Comparison of ENCODE assay signal across 13 cellular contexts in genomic region chr10:5563237-5563961, GRCh38. TPM values are rescaled to one million over a fixed set of nuclear protein-coding genes. Genes with fewer than 3 reads are reported as not detected.
A peak's percentile ranks its signal among the peaks of the same experiment; 100 is the strongest.
DNase-seq lines count a peak whose midpoint lies in the region; FAIRE-seq and TF ChIP-seq lines count a peak whose summit lies in the region.
"Had no signal": no experiment of that assay in that cellular context is flagged by ENCODE, and none has a peak within 500 bp of the region (broad histone marks: within the 10 kb centered on the region; RNA-seq: fewer than 3 reads in every experiment).

No MANE protein-coding gene starts in this region.

- in situ Hi-C loops in mammary epithelial cell (cut with MboI; ENCODE audit: low sequenced_read_pairs in 2 of 2): no loop called here

- H3K4me2 ChIP-seq in mammary epithelial cell (ENCODE audit: insufficient read depth, low read depth, low read length): no peak overlapping the region

- H3K9ac ChIP-seq in mammary epithelial cell (ENCODE audit: insufficient read depth, low read length): peak overlapping the region; percentile 17

- H3K27me3 ChIP-seq in mammary epithelial cell (ENCODE audit: insufficient read depth, low read length) (no peaks in the 10 kb centered on the region), A673 (replicated peaks; ENCODE audit: insufficient read depth, low read depth, low read length, poor library complexity) (no peaks in the 10 kb centered on the region)

- no peaks in the 10 kb centered on the region for H3K79me2 ChIP-seq in mammary epithelial cell (ENCODE audit: insufficient read depth, low read length)

- BruUV-seq in mammary epithelial cell (replicated peaks; lab: Mats Ljungman, UMichigan) (no TSS peak), A673 (replicated peaks; lab: Mats Ljungman, UMichigan) (no TSS peak)

- WGBS in mammary epithelial cell (ENCODE audit: low coverage, missing lambda C conversion rate): 91% methylated on average over 19 of the region's 22 CpGs

- H3K4me3 ChIP-seq in AG10803 (ENCODE audit: low read length) (no peak overlapping the region), mammary epithelial cell (replicated peaks in 1 of 3; ENCODE audit: insufficient read depth in 1 of 3, low read depth in 2 of 3, low read length in 3 of 3) (no peak overlapping the region), A673 (ENCODE audit: low read depth, low read length, poor library complexity, severe bottlenecking) (no peak overlapping the region)

- H4K20me1 ChIP-seq in mammary epithelial cell (ENCODE audit: insufficient read depth, low read length): no peaks in the 10 kb centered on the region

- H3K27ac ChIP-seq in mammary epithelial cell (ENCODE audit: insufficient read depth, low read depth, low read length): peak overlapping the region; percentile 100
- no peak overlapping the region for H3K27ac ChIP-seq in A673 (ENCODE audit: low read depth, low read length, poor library complexity, severe bottlenecking)

- H3K36me3 ChIP-seq in mammary epithelial cell (ENCODE audit: insufficient read depth, low read length) (no peaks in the 10 kb centered on the region), A673 (ENCODE audit: insufficient read depth, low read length, poor library complexity, severe bottlenecking) (no peaks in the 10 kb centered on the region)

- DNase-seq in AG10803 (ENCODE audit: low read depth) (peak; percentile 48), ELF-1 (ENCODE audit: low read depth, low spot score) (peak; percentile 83), mammary epithelial cell (no peak), urothelium cell line (ENCODE audit: low spot score) (no peak), NCI-H187 treated with DMSO at 0.1 percent for 48 hours (lab: John Stamatoyannopoulos, UW) (no peak), occipital lobe (lab: John Stamatoyannopoulos, UW) (no peak), A673 (ENCODE audit: low spot score) (no peak)
- DNase-seq: NCI-H1417, NCI-H82, SW 1271 had no signal

- intact Hi-C loops in mammary epithelial cell (cut with micrococcal nuclease): no loop called here
- intact Hi-C loops in A673 (cut with micrococcal nuclease; ENCODE audit: unreplicated experiment): no loop called here

- peaks cover 4% of the 10 kb centered on the region for H3K27me3 Mint-ChIP-seq in nephron (ENCODE audit: low read depth)
- H3K27me3 Mint-ChIP-seq: type B pancreatic cell had no signal

- dilution Hi-C loops in mammary epithelial cell (cut with HindIII; ENCODE audit: low sequenced_read_pairs): no loop called here

- no peaks in the 10 kb centered on the region for H3K9me3 ChIP-seq in mammary epithelial cell (replicated peaks; ENCODE audit: insufficient read depth, low read length)
- no peaks in the 10 kb centered on the region for H3K9me3 ChIP-seq in A673 (ENCODE audit: low read depth, low read length, poor library complexity, severe bottlenecking)

- H3K4me1 ChIP-seq in mammary epithelial cell (ENCODE audit: insufficient read depth, low read length): peaks cover 51% of the 10 kb centered on the region
- H3K4me1 ChIP-seq in A673 (ENCODE audit: insufficient read depth, low read length, poor library complexity, severe bottlenecking): peaks cover 5% of the 10 kb centered on the region

- FAIRE-seq in urothelium cell line (lab: Jason Lieb, UNC): no peak

- no peaks in the 10 kb centered on the region for H3K9me3 Mint-ChIP-seq in nephron
- H3K9me3 Mint-ChIP-seq: type B pancreatic cell had no signal

- peaks cover 65% of the 10 kb centered on the region for H3K4me1 Mint-ChIP-seq in nephron

- peak overlapping the region; percentile 20 for H2AFZ ChIP-seq in mammary epithelial cell (ENCODE audit: low read depth, low read length)

- H3K36me3 Mint-ChIP-seq in nephron (ENCODE audit: low read depth): no peaks in the 10 kb centered on the region
- H3K36me3 Mint-ChIP-seq: type B pancreatic cell had no signal

- TF ChIP-seq CTCF in AG10803 (conservative IDR thresholded peaks at IDR 0.05; ENCODE audit: low read length) (no peak), mammary epithelial cell (conservative IDR thresholded peaks at IDR 0.05 in 1 of 2, IDR thresholded peaks at IDR 0.05 in 1 of 2; ENCODE audit: extremely low read depth in 1 of 2, insufficient read depth in 1 of 2, low read depth in 1 of 2, low read length in 2 of 2) (no peak), nephron (IDR thresholded peaks at IDR 0.05; ENCODE audit: unreplicated experiment in 3 of 3) (no peak), A673 (conservative IDR thresholded peaks at IDR 0.05; ENCODE audit: low read depth, low read length) (no peak)

- peak overlapping the region in 1 of 3 experiments; percentile 37 for H3K4me3 Mint-ChIP-seq in nephron

- POLR2A ChIA-PET in A673 (lab: Charles Lee; ENCODE audit: low non-redundant PET): no interaction called here

- H3K27ac Mint-ChIP-seq in nephron: peak overlapping the region; percentile 86 to 97 (median 87)
- H3K27ac Mint-ChIP-seq: type B pancreatic cell had no signal

- CTCF ChIA-PET in mammary epithelial cell (lab: Charles Lee; ENCODE audit: low non-redundant PET): no interaction called here
- CTCF ChIA-PET in A673 (lab: Charles Lee): no interaction called here

RNA-seq across cellular contexts. Expression of gene CALML3, which starts 38.6 kb away (rescaled TPM):
- total RNA-seq in mammary epithelial cell (100 to 1,000 TPM; 173 to 704 TPM), occipital lobe (not detected), A673 (2021) (not detected in 2 replicates)
- 42.3 TPM for polyA plus RNA-seq in mammary epithelial cell
- polyA minus RNA-seq in mammary epithelial cell: 6.0 TPM
- total RNA-seq: pulmonary artery endothelial cell had no signal

Comparison
In these comparisons a context has a peak if more than half of its experiments do, and no peak if none do; other contexts are left out.
1. DNase-seq: peak in AG10803 (single experiment) and ELF-1 (single experiment); none in mammary epithelial cell (single experiment), urothelium cell line (single experiment), NCI-H187 treated with DMSO at 0.1 percent for 48 hours (single experiment), occipital lobe (single experiment) and A673 (single experiment).
2. RNA of gene CALML3, which starts 38.6 kb away (total RNA-seq): 173 to 704 TPM in mammary epithelial cell; not detected in occipital lobe (single experiment) and not detected in A673; every median in the first group is over 100 times any median in the second.